Comparison of ENCODE assay signal across 26 cellular contexts in the genomic region with DNA sequence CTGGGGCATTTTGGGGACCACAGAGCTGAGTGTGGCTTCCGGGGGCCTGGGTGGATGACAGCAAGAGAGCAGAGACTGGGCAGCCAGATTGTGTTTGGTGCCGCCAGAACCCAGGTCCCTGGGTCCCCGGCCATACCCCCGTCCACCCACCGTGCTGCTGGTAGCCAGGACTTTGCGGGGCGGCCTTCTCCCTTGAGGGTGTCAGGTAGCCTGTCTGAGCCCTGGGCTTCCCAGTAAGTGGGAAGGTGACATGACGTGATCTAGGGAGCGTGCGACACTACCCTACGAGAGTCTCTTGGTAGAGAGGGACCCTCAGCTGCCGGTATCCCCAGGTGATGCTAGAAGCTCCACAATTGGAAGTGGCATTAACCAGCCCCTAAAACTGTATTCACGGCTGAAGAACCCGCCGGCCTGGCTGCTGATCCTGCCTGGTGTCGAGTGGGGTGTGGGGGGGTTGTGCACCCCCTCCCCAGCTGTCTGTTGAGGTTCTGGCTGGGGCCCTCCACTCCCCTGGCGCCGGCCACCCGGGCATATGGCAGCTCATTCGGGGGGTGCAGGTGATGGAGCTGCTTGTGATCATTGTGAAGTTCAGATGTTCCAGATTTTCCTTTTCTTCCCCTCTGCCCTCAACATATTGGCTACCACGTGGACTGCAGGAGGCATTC.
"Had no signal": no experiment of that assay in that cellular context is flagged by ENCODE, and none has a peak within 500 bp of the region (broad histone marks: within the 10 kb centered on the region; RNA-seq: fewer than 3 reads in every experiment).

No MANE protein-coding gene starts in this region.

- H3K79me2 ChIP-seq: hepatocyte had no signal

- H3K4me3 Mint-ChIP-seq: activated T-helper 1 cell treated with anti-CD3 and anti-CD28 coated beads, Interleukin-12 subunit alpha, Interleukin-12 subunit beta, Interleukin-2, Interleukin-4 antibody, amounts not matched to agents 30 ng/mL and 10 ng/mL and 1 ng/mL, durations not matched to agents 14 hours and 24 hours and 36 hours; effector memory CD8-positive, alpha-beta T cell; neural crest cell; stimulated activated memory B cell treated with anti-CD40 and anti-IgM and Interleukin-4, amounts not matched to agents 10 μg/mL and 1 μg/mL and 100 μg/mL, for 72 hours; stimulated activated naive CD8-positive, alpha-beta T cell treated with anti-CD3 and anti-CD28 coated beads, Interleukin-15, amount 100 ng/mL, for 72 hours; T-helper 17 cell had no signal

- H3K4me3 ChIP-seq: gastrocnemius medialis, hepatocyte, SK-N-MC, skin epidermis, thyroid gland, upper lobe of left lung had no signal

- H3K9me3 Mint-ChIP-seq: activated T-helper 1 cell treated with anti-CD3 and anti-CD28 coated beads, Interleukin-12 subunit alpha, Interleukin-12 subunit beta, Interleukin-2, Interleukin-4 antibody, amounts not matched to agents 30 ng/mL and 10 ng/mL and 1 ng/mL, durations not matched to agents 14 hours and 24 hours and 36 hours; effector memory CD8-positive, alpha-beta T cell; naive thymus-derived CD8-positive, alpha-beta T cell; neural crest cell; stimulated activated memory B cell treated with anti-CD40 and anti-IgM and Interleukin-4, amounts not matched to agents 10 μg/mL and 1 μg/mL and 100 μg/mL, for 72 hours; stimulated activated naive CD8-positive, alpha-beta T cell treated with anti-CD3 and anti-CD28 coated beads, Interleukin-15, amount 100 ng/mL, for 72 hours had no signal

- DNase-seq: activated CD4-positive, alpha-beta T cell treated with anti-CD3 and anti-CD28 coated beads, Interleukin-2, amount 50 U/mL, for 1 hour; activated CD8-positive, alpha-beta memory T cell treated with anti-CD3 and anti-CD28 coated beads, Interleukin-2, amount 50 U/mL, for 4 hours; activated gamma-delta T cell treated with Interleukin-2 at 50 U/mL for 16 hours; activated naive CD4-positive, alpha-beta T cell treated with anti-CD3 and anti-CD28 coated beads, Interleukin-2, amount 50 U/mL, for 16 hours; activated T-cell treated with anti-CD3 and anti-CD28 coated beads, Interleukin-2, amount 50 U/mL, for 1 hour; cerebellar nuclear complex; cortex of kidney; effector memory CD8-positive, alpha-beta T cell; erythroblast; gastrocnemius medialis; left colon; midbrain; stimulated activated CD4-positive, alpha-beta T cell treated with anti-CD3 and anti-CD28 coated beads, Interleukin-4, amount 100 ng/mL, for 24 hours; stimulated activated naive CD8-positive, alpha-beta T cell treated with anti-CD3 and anti-CD28 coated beads, Interleukin-15, amount 100 ng/mL, for 72 hours; substantia nigra; T-helper 17 cell; thyroid gland; upper lobe of left lung had no signal

- H3K4me1 ChIP-seq: gastrocnemius medialis, thyroid gland had no signal

- H3K27ac Mint-ChIP-seq: activated T-helper 1 cell treated with anti-CD3 and anti-CD28 coated beads, Interleukin-12 subunit alpha, Interleukin-12 subunit beta, Interleukin-2, Interleukin-4 antibody, amounts not matched to agents 30 ng/mL and 10 ng/mL and 1 ng/mL, durations not matched to agents 14 hours and 24 hours and 36 hours; effector memory CD8-positive, alpha-beta T cell; stimulated activated memory B cell treated with anti-CD40 and anti-IgM and Interleukin-4, amounts not matched to agents 10 μg/mL and 1 μg/mL and 100 μg/mL, for 72 hours; T-helper 17 cell had no signal

- H3K36me3 ChIP-seq: gastrocnemius medialis, thyroid gland, upper lobe of left lung had no signal

- H3K9me3 ChIP-seq: gastrocnemius medialis, thyroid gland, upper lobe of left lung had no signal

- H3K4me2 ChIP-seq: hepatocyte had no signal

- H2AFZ ChIP-seq: hepatocyte had no signal

- H3K27me3 Mint-ChIP-seq: effector memory CD8-positive, alpha-beta T cell; stimulated activated memory B cell treated with anti-CD40 and anti-IgM and Interleukin-4, amounts not matched to agents 10 μg/mL and 1 μg/mL and 100 μg/mL, for 72 hours; stimulated activated naive CD8-positive, alpha-beta T cell treated with anti-CD3 and anti-CD28 coated beads, Interleukin-15, amount 100 ng/mL, for 72 hours had no signal

- H3K36me3 Mint-ChIP-seq: naive thymus-derived CD8-positive, alpha-beta T cell; stimulated activated memory B cell treated with anti-CD40 and anti-IgM and Interleukin-4, amounts not matched to agents 10 μg/mL and 1 μg/mL and 100 μg/mL, for 72 hours had no signal

- H3K27me3 ChIP-seq: hepatocyte, thyroid gland, upper lobe of left lung had no signal

- ATAC-seq: effector memory CD8-positive, alpha-beta T cell; gastrocnemius medialis; left colon; naive thymus-derived CD8-positive, alpha-beta T cell; sciatic nerve; stimulated activated memory B cell treated with anti-CD40 and anti-IgM and Interleukin-4, amounts not matched to agents 10 μg/mL and 1 μg/mL and 100 μg/mL, for 72 hours; stimulated activated naive CD8-positive, alpha-beta T cell treated with anti-CD3 and anti-CD28 coated beads, Interleukin-15, amount 100 ng/mL, for 72 hours; T-helper 17 cell had no signal

- H3K27ac ChIP-seq: gastrocnemius medialis, hepatocyte, SK-N-MC, skin epidermis, thyroid gland, upper lobe of left lung had no signal
